ENCODE assay signal across 16 cellular contexts in genomic region chr14:104343690-104344640, GRCh38.
DNase-seq lines count a peak whose midpoint lies in the region; ATAC-seq and TF ChIP-seq lines count a peak whose summit lies in the region.
"Had no signal": no experiment of that assay in that cellular context is flagged by ENCODE, and none has a peak within 500 bp of the region (broad histone marks: within the 10 kb centered on the region; RNA-seq: fewer than 3 reads in every experiment).

No MANE protein-coding gene starts in this region.

- no peak overlapping the region for H3K27ac Mint-ChIP-seq in stimulated activated memory B cell treated with anti-CD40 and anti-IgM and Interleukin-4, amounts not matched to agents 10 μg/mL and 1 μg/mL and 100 μg/mL, for 72 hours
- H3K27ac Mint-ChIP-seq: memory B cell, T-helper 17 cell had no signal

- H4K8ac ChIP-seq in mesendoderm (ENCODE audit: low read depth, low read length): no peak overlapping the region

- H3K4ac ChIP-seq in mesendoderm (ENCODE audit: low read depth, low read length): no peak overlapping the region

- intact Hi-C loops in cardiac septum (cut with DNase I) (loop anchor here (10.0 kb wide), 1 partner anchor 209 kb away; the partner anchor contains the start of gene KIF26A), left cardiac atrium (cut with DNase I) (no loop called here)

- no peaks in the 10 kb centered on the region for H3K79me2 ChIP-seq in mesendoderm (ENCODE audit: control insufficient read depth, insufficient read depth, low read length)
- H3K79me2 ChIP-seq: parathyroid adenoma had no signal

- H3K56ac ChIP-seq in mesendoderm (ENCODE audit: low read length): no peak overlapping the region

- no peaks in the 10 kb centered on the region for H3K4me1 Mint-ChIP-seq in stimulated activated memory B cell treated with anti-CD40 and anti-IgM and Interleukin-4, amounts not matched to agents 10 μg/mL and 1 μg/mL and 100 μg/mL, for 72 hours

- no peak overlapping the region for H3K18ac ChIP-seq in mesendoderm (ENCODE audit: low read length)

- H3K36me3 ChIP-seq in mesendoderm (ENCODE audit: control insufficient read depth, insufficient read depth, low read length): no peaks in the 10 kb centered on the region
- H3K36me3 ChIP-seq: vagina had no signal

- peak overlapping the region; percentile 83 for H3K27ac ChIP-seq in VCaP
- H3K27ac ChIP-seq in mesendoderm (ENCODE audit: low read depth, low read length): no peak overlapping the region
- H3K27ac ChIP-seq: parathyroid adenoma, vagina had no signal

- no peak overlapping the region for H3K4me3 Mint-ChIP-seq in stimulated activated memory B cell treated with anti-CD40 and anti-IgM and Interleukin-4, amounts not matched to agents 10 μg/mL and 1 μg/mL and 100 μg/mL, for 72 hours
- H3K4me3 Mint-ChIP-seq: memory B cell, T-helper 17 cell had no signal

- H3K9me3 Mint-ChIP-seq in stimulated activated memory B cell treated with anti-CD40 and anti-IgM and Interleukin-4, amounts not matched to agents 10 μg/mL and 1 μg/mL and 100 μg/mL, for 72 hours: peaks cover 11% of the 10 kb centered on the region

- H3K4me3 ChIP-seq in mesendoderm (ENCODE audit: low read length): no peak overlapping the region
- H3K4me3 ChIP-seq: vagina had no signal

- no peak overlapping the region for H3K9ac ChIP-seq in mesendoderm (ENCODE audit: low read length)
- H3K9ac ChIP-seq: parathyroid adenoma had no signal

- no peak for ATAC-seq in left cardiac atrium
- ATAC-seq in stimulated activated memory B cell treated with anti-CD40 and anti-IgM and Interleukin-4, amounts not matched to agents 10 μg/mL and 1 μg/mL and 100 μg/mL, for 72 hours: no peak
- ATAC-seq: Panc1, T-helper 17 cell had no signal

- no peak overlapping the region for H2BK5ac ChIP-seq in mesendoderm (ENCODE audit: low read length)

- H2AK5ac ChIP-seq in mesendoderm (ENCODE audit: low read length): no peak overlapping the region

- no peaks in the 10 kb centered on the region for H3K27me3 ChIP-seq in mesendoderm (ENCODE audit: insufficient read depth, low read length, poor library complexity)
- H3K27me3 ChIP-seq: vagina had no signal

- DNase-seq in cardiac septum (ENCODE audit: low spot score) (peak; percentile 56), left cardiac atrium (no peak), mesendoderm (peak; percentile 43), NOMO-1 treated with DMSO at 0.1 percent for 48 hours (lab: John Stamatoyannopoulos, UW; ENCODE audit: unreplicated experiment) (no peak), NCI-H146 treated with DMSO at 0.1 percent for 48 hours (lab: John Stamatoyannopoulos, UW; ENCODE audit: unreplicated experiment) (no peak)
- DNase-seq: activated naive CD4-positive, alpha-beta T cell; NCI-H2029; NCI-H446; NK-92 treated with Interleukin-12 subunit alpha and Interleukin-12 subunit beta, amount 100 ng/mL, for 24 hours; T-helper 17 cell had no signal

- no peaks in the 10 kb centered on the region for H3K79me1 ChIP-seq in mesendoderm (ENCODE audit: low read length)

- no peak overlapping the region for H2BK15ac ChIP-seq in mesendoderm (replicated peaks; ENCODE audit: low read depth)

- peaks cover 47% of the 10 kb centered on the region for H3K27me3 Mint-ChIP-seq in stimulated activated memory B cell treated with anti-CD40 and anti-IgM and Interleukin-4, amounts not matched to agents 10 μg/mL and 1 μg/mL and 100 μg/mL, for 72 hours

- H3K23ac ChIP-seq in mesendoderm (ENCODE audit: low read length): no peak overlapping the region

- no peak for TF ChIP-seq CTCF in VCaP (conservative IDR thresholded peaks at IDR 0.05)

- no peak overlapping the region for H2BK120ac ChIP-seq in mesendoderm (ENCODE audit: low read depth, low read length)

- H3K4me1 ChIP-seq in mesendoderm (ENCODE audit: control insufficient read depth, low read depth, low read length): no peaks in the 10 kb centered on the region
- H3K4me1 ChIP-seq: parathyroid adenoma, vagina had no signal

- WGBS in mesendoderm (ENCODE audit: extremely low coverage, insufficient coverage, low lambda C conversion rate): no CpG with 5 or more reads among the region's 11 CpGs

- H4K5ac ChIP-seq in mesendoderm (ENCODE audit: low read length): no peak overlapping the region

- no peak overlapping the region for H3K4me2 ChIP-seq in mesendoderm (ENCODE audit: low read length)

- H3K36me3 Mint-ChIP-seq in stimulated activated memory B cell treated with anti-CD40 and anti-IgM and Interleukin-4, amounts not matched to agents 10 μg/mL and 1 μg/mL and 100 μg/mL, for 72 hours: no peaks in the 10 kb centered on the region

Comparison
In these comparisons a context has a peak if more than half of its experiments do, and no peak if none do; other contexts are left out.
1. DNase-seq: peak in cardiac septum (single experiment) and mesendoderm (single experiment); none in left cardiac atrium (single experiment), NOMO-1 treated with DMSO at 0.1 percent for 48 hours (single experiment) and NCI-H146 treated with DMSO at 0.1 percent for 48 hours (single experiment).